In genomic region chr1:232571523-232571922, GRCh38 we compare ENCODE assay signal across 1 cellular context.
TF ChIP-seq lines count a peak whose summit lies in the region.

No MANE protein-coding gene starts in this region.

TF ChIP-seq in HEK293, 187 proteins besides CTCF, POLR2A, EP300 and RAD21 (continued from another document):
- no peak for TF ChIP-seq ZBTB26 (tag by site-specific recombination; optimal IDR thresholded peaks at IDR 0.05)
- TF ChIP-seq ZNF280D (tag by site-specific recombination; IDR thresholded peaks at IDR 0.05), result no peak
- no peak for TF ChIP-seq ZNF768 (tag by site-specific recombination; IDR thresholded peaks at IDR 0.05)
- no peak for TF ChIP-seq ZNF280C (tag by site-specific recombination; IDR thresholded peaks at IDR 0.05)
- TF ChIP-seq ZNF112 (tag by site-specific recombination; IDR thresholded peaks at IDR 0.05), result no peak
- TF ChIP-seq ZNF626 (tag by site-specific recombination; IDR thresholded peaks at IDR 0.05), result no peak
- no peak for TF ChIP-seq ZNF140 (tag by site-specific recombination; IDR thresholded peaks at IDR 0.05)
- TF ChIP-seq ZNF23 (tag by site-specific recombination; IDR thresholded peaks at IDR 0.05; ENCODE audit: borderline replicate concordance), result no peak
- peak; percentile 71 for TF ChIP-seq ZNF398 (tag by site-specific recombination; IDR thresholded peaks at IDR 0.05)
- TF ChIP-seq SP2 (tag by site-specific recombination; IDR thresholded peaks at IDR 0.05), result peak; percentile 43; the same call in 1 of the 2 replicates
- no peak for TF ChIP-seq ZNF184 (tag by site-specific recombination; IDR thresholded peaks at IDR 0.05)
- TF ChIP-seq ZBTB20 (tag by site-specific recombination; IDR thresholded peaks at IDR 0.05), result no peak
- peak; percentile 60; the same call in 1 of the 2 replicates for TF ChIP-seq ZNF629 (tag by site-specific recombination; IDR thresholded peaks at IDR 0.05)
- peak; percentile 85 for TF ChIP-seq PRDM10 (tag by site-specific recombination; IDR thresholded peaks at IDR 0.05)
- no peak for TF ChIP-seq EGR2 (tag by site-specific recombination; IDR thresholded peaks at IDR 0.05; ENCODE audit: low read depth)
- TF ChIP-seq ZBTB17 (tag by site-specific recombination; IDR thresholded peaks at IDR 0.05), result peak; percentile 79
- no peak for TF ChIP-seq ZNF266 (tag by site-specific recombination; IDR thresholded peaks at IDR 0.05; ENCODE audit: low read depth)
- 0 out of 2 replicates have a peak, but pooled peaks have one; percentile 36 for TF ChIP-seq IKZF3 (tag by site-specific recombination; IDR thresholded peaks at IDR 0.05)
- TF ChIP-seq ZNF501 (tag by site-specific recombination; IDR thresholded peaks at IDR 0.05), result peak; percentile 50; the same call in 1 of the 2 replicates
- TF ChIP-seq KLF10 (tag by site-specific recombination; IDR thresholded peaks at IDR 0.05), result 0 out of 2 replicates have a peak, but pooled peaks have one; percentile 19
- TF ChIP-seq ZNF335 (tag by site-specific recombination; conservative IDR thresholded peaks at IDR 0.05), result no peak
- no peak for TF ChIP-seq MEIS1 (CRISPR knock-in tag; IDR thresholded peaks at IDR 0.05; ENCODE audit: borderline replicate concordance)
- TF ChIP-seq ZNF843 (tag by site-specific recombination; IDR thresholded peaks at IDR 0.05), result peak; percentile 42; the same call in 1 of the 2 replicates
- no peak for TF ChIP-seq ZNF544 (tag by site-specific recombination; IDR thresholded peaks at IDR 0.05)
- no peak for TF ChIP-seq HOXD13 (CRISPR knock-in tag; IDR thresholded peaks at IDR 0.05; ENCODE audit: borderline replicate concordance)
- TF ChIP-seq TSHZ1 (tag by site-specific recombination; IDR thresholded peaks at IDR 0.05; ENCODE audit: borderline replicate concordance), result no peak
- no peak for TF ChIP-seq ZSCAN18 (tag by site-specific recombination; IDR thresholded peaks at IDR 0.05)
- no peak for TF ChIP-seq ZNF76 (tag by site-specific recombination; IDR thresholded peaks at IDR 0.05; ENCODE audit: borderline replicate concordance, low read depth)
- TF ChIP-seq ZNF707 (tag by site-specific recombination; IDR thresholded peaks at IDR 0.05), result no peak
- TF ChIP-seq ZNF560 (tag by site-specific recombination; IDR thresholded peaks at IDR 0.05; ENCODE audit: borderline replicate concordance), result no peak
